8 cellular contexts compared by ENCODE assay signal in the genomic region with DNA sequence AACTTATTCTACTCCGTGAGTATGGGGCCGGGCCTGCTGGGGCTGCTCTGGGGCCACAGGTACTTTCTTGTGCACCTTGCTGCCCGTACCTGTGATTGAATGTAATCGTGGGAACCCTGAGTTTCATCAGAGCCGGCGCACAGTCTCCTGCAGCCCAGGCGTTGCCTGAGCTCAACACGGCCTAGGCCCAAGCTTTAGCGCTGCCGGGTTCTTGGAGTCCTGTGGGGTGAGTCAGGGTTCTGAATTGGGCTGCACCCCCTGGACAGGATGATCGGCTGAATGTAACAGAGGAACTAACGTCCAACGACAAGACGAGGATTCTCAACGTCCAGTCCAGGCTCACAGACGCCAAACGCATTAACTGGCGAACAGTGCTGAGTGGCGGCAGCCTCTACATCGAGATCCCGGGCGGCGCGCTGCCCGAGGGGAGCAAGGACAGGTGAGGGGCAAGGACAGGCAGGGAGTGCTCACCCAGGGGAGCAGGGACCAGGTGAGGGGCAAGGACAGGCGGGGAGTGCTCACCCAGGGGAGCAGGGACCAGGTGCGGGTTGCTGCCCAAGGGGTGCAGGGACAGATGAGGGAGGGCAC. TPM values are rescaled to one million over a fixed set of nuclear protein-coding genes. Genes with fewer than 3 reads are reported as not detected.
DNase-seq lines count a peak whose midpoint lies in the region; ATAC-seq and TF ChIP-seq lines count a peak whose summit lies in the region.

No MANE protein-coding gene starts in this region.

- H3K9me3 ChIP-seq in BE2C (no peaks in the 10 kb centered on the region), adrenal gland (replicated peaks in 1 of 3) (no peaks in the 10 kb centered on the region)

- H3K4me3 Mint-ChIP-seq in IgD-negative memory B cell, result peak overlapping the region; percentile 91 to 98 (median 96)

- peaks cover 12% of the 10 kb centered on the region for H3K36me3 Mint-ChIP-seq in IgD-negative memory B cell

- no peaks in the 10 kb centered on the region for H3K27me3 ChIP-seq in BE2C
- H3K27me3 ChIP-seq in adrenal gland, result no peaks in the 10 kb centered on the region

- H3K4me1 ChIP-seq in BE2C (peaks cover 14% of the 10 kb centered on the region), adrenal gland (replicated peaks in 1 of 2) (peaks cover 31 to 62% of the 10 kb centered on the region in 2 donors)

- H3K9me3 Mint-ChIP-seq in IgD-negative memory B cell, result no peaks in the 10 kb centered on the region

- no peaks in the 10 kb centered on the region for H3K27me3 Mint-ChIP-seq in IgD-negative memory B cell

- ATAC-seq in GM21619 (IDR thresholded peaks at IDR 0.05; ENCODE audit: unreplicated experiment), result no peak

- H3K27ac ChIP-seq in adrenal gland (peak overlapping the region; percentile 84 to 100 (median 99)), substantia nigra (ENCODE audit: low read depth, low read length, poor library complexity, severe bottlenecking) (peak overlapping the region; percentile 98)

- TF ChIP-seq CTCF in BE2C (IDR thresholded peaks at IDR 0.05; ENCODE audit: low read depth, low read length), result no peak
- no peak for TF ChIP-seq CTCF in adrenal gland (IDR thresholded peaks at IDR 0.05)

- H3K27ac Mint-ChIP-seq in IgD-negative memory B cell, result peak overlapping the region; percentile 92 to 100 (median 98)

- H3K4me3 ChIP-seq in BE2C (ENCODE audit: low read depth, low read length), result peak overlapping the region; percentile 97
- H3K4me3 ChIP-seq in adrenal gland, result peak overlapping the region in 2 of 4 donors; percentile 75 to 97

- intact Hi-C loops in adrenal gland (cut with DNase I), result loop anchor here (2.0 to 5.0 kb wide), 3 partner anchors 34 to 114 kb away; partner anchors contain the start of genes PLEKHJ1 (in 2 of the 2) and SF3A2 (in 2 of the 2)

- DNase-seq in BE2C (peak; percentile 46), adrenal gland (peak; percentile 40 to 81 (median 74)), iris pigment epithelial cell (ENCODE audit: low read depth) (peak; percentile 93), substantia nigra (lab: John Stamatoyannopoulos, UW) (no peak), medulla oblongata (ENCODE audit: extremely low spot score) (no peak)
- DNase-seq in activated CD4-positive, CD25-positive, alpha-beta regulatory T cell (lab: John Stamatoyannopoulos, UW), result no peak

- H3K4me1 Mint-ChIP-seq in IgD-negative memory B cell, result peaks cover 23 to 33% (median 33%) of the 10 kb centered on the region in 3 donors

- WGBS in adrenal gland, 4 donors, result 23 to 66% (median 24%) methylated on average over 13 to 27 of the region's 27 CpGs

- H3K36me3 ChIP-seq in BE2C (peaks cover 39% of the 10 kb centered on the region), adrenal gland (replicated peaks in 1 of 2) (peaks cover 0 to 24% of the 10 kb centered on the region in 2 donors)

- TF ChIP-seq POLR2A in adrenal gland (IDR thresholded peaks at IDR 0.05), result peak in 1 of 2 donors; percentile 71

RNA-seq across cellular contexts. Expression of gene PEAK3, which starts 10.4 kb away (rescaled TPM):
- polyA plus RNA-seq in BE2C (2012; ENCODE audit: insufficient read depth, insufficient read length, low read depth), result 0.17 TPM
- polyA plus RNA-seq in IgD-negative memory B cell, result 0.26 TPM
- total RNA-seq in adrenal gland, result 1 to 10 TPM in 6 of 8 donors, under 1 TPM in 2; 0.43 to 3.2 (median 1.5) TPM
- polyA plus RNA-seq in adrenal gland, result under 1 TPM; 0.05 to 0.56 (median 0.27) TPM

RNA-seq across cellular contexts. Expression of gene JSRP1, which starts 15.4 kb away (rescaled TPM):
- polyA plus RNA-seq in BE2C (2012; ENCODE audit: insufficient read depth, insufficient read length, low read depth), result 1.2 TPM
- 4.3 TPM for polyA plus RNA-seq in IgD-negative memory B cell
- total RNA-seq in adrenal gland, result under 1 TPM in 2 of 8 donors, not detected in 6; 0.54 to 0.84 TPM
- polyA plus RNA-seq in adrenal gland, result 1 to 10 TPM in 1 of 3 donors, under 1 TPM in 2; 0.71 to 1.1 (median 0.82) TPM

RNA-seq across cellular contexts. Expression of gene AMH, which starts 22.5 kb away (rescaled TPM):
- polyA plus RNA-seq in BE2C (2012; ENCODE audit: insufficient read depth, insufficient read length, low read depth), result 25.8 TPM
- polyA plus RNA-seq in IgD-negative memory B cell, result 0.15 TPM
- 1 to 10 TPM in 2 of 8 donors, under 1 TPM in 3, not detected in 3; 0.36 to 1.5 (median 0.42) TPM for total RNA-seq in adrenal gland
- polyA plus RNA-seq in adrenal gland, result 1 to 10 TPM in 2 of 3 donors, not detected in 1; 1.8 to 4.6 TPM

RNA-seq across cellular contexts. Expression of gene SF3A2, which starts 35.0 kb away (rescaled TPM):
- 329 TPM for polyA plus RNA-seq in BE2C (2012; ENCODE audit: insufficient read depth, insufficient read length, low read depth)
- polyA plus RNA-seq in IgD-negative memory B cell (37.8 TPM), adrenal gland (100 to 1,000 TPM in 1 of 3 donors, 10 to 100 TPM in 1, 1 to 10 TPM in 1; 3.9 to 110 (median 52.7) TPM)
- 10 to 100 TPM; 17.7 to 64.3 (median 28.2) TPM for total RNA-seq in adrenal gland

RNA-seq across cellular contexts. Expression of gene PLEKHJ1, which starts 35.5 kb away (rescaled TPM):
- polyA plus RNA-seq in BE2C (2012; ENCODE audit: insufficient read depth, insufficient read length, low read depth), result 120 TPM
- polyA plus RNA-seq in IgD-negative memory B cell, result 163 TPM
- total RNA-seq in adrenal gland, result 10 to 100 TPM; 58.1 to 85.1 (median 71.7) TPM
- polyA plus RNA-seq in adrenal gland, result 10 to 100 TPM; 18.1 to 82.9 (median 69.7) TPM

Comparison
In these comparisons a context has a peak if more than half of its experiments do, and no peak if none do; other contexts are left out.
1. DNase-seq: peak in BE2C (single experiment), adrenal gland (7 of 7) and iris pigment epithelial cell (single experiment); none in substantia nigra (0 of 49), medulla oblongata (single experiment) and activated CD4-positive, CD25-positive, alpha-beta regulatory T cell (0 of 4).